Comparison of ENCODE assay signal across 23 cellular contexts in genomic region chr3:3559786-3560185, GRCh38.
A peak's percentile ranks its signal among the peaks of the same experiment; 100 is the strongest.
DNase-seq lines count a peak whose midpoint lies in the region; ATAC-seq, FAIRE-seq and TF ChIP-seq lines count a peak whose summit lies in the region.
"Had no signal": no experiment of that assay in that cellular context is flagged by ENCODE, and none has a peak within 500 bp of the region (broad histone marks: within the 10 kb centered on the region; RNA-seq: fewer than 3 reads in every experiment).

No MANE protein-coding gene starts in this region.

- H4K5ac ChIP-seq in mesendoderm (ENCODE audit: low read length), result no peak overlapping the region

- H4K20me1 ChIP-seq in smooth muscle cell (ENCODE audit: low read depth), result no peaks in the 10 kb centered on the region
- H4K20me1 ChIP-seq: BLaER1 had no signal

- H3F3A ChIP-seq in smooth muscle cell (ENCODE audit: low read depth), result peaks cover 23% of the 10 kb centered on the region

- intact Hi-C loops in ascending aorta (cut with DNase I), result no loop called here
- intact Hi-C loops in heart right ventricle (cut with DNase I), result no loop called here

- no peaks in the 10 kb centered on the region for H3K27me3 ChIP-seq in ascending aorta
- no peaks in the 10 kb centered on the region for H3K27me3 ChIP-seq in bronchial epithelial cell (ENCODE audit: control insufficient read depth, insufficient read depth, low read length)
- no peaks in the 10 kb centered on the region for H3K27me3 ChIP-seq in mesendoderm (ENCODE audit: insufficient read depth, low read length, poor library complexity)
- H3K27me3 ChIP-seq in smooth muscle cell (ENCODE audit: low read depth), result no peaks in the 10 kb centered on the region
- no peaks in the 10 kb centered on the region for H3K27me3 ChIP-seq in heart right ventricle
- H3K27me3 ChIP-seq: BLaER1 had no signal

- H3K9me3 ChIP-seq in ascending aorta (no peaks in the 10 kb centered on the region), smooth muscle cell (replicated peaks; ENCODE audit: low read depth) (no peaks in the 10 kb centered on the region), heart right ventricle (peaks cover 0 to 8% (median 0%) of the 10 kb centered on the region in 11 donors)
- H3K9me3 ChIP-seq: BLaER1, Caco-2 had no signal

- TF ChIP-seq CTCF in ascending aorta (IDR thresholded peaks at IDR 0.05) (no peak), bronchial epithelial cell (IDR thresholded peaks at IDR 0.05; ENCODE audit: insufficient read depth, low read length, severe bottlenecking) (no peak), smooth muscle cell (IDR thresholded peaks at IDR 0.05; ENCODE audit: borderline replicate concordance, insufficient read depth, poor library complexity, severe bottlenecking) (no peak), heart right ventricle (IDR thresholded peaks at IDR 0.05) (no peak)

- no peak overlapping the region for H3K4ac ChIP-seq in mesendoderm (ENCODE audit: low read depth, low read length)

- H3K79me1 ChIP-seq in mesendoderm (ENCODE audit: low read length), result no peaks in the 10 kb centered on the region

- H3K79me2 ChIP-seq in mesendoderm (ENCODE audit: control insufficient read depth, insufficient read depth, low read length), result no peaks in the 10 kb centered on the region
- H3K79me2 ChIP-seq in smooth muscle cell (ENCODE audit: low read depth), result no peaks in the 10 kb centered on the region

- H3K4me2 ChIP-seq in mesendoderm (ENCODE audit: low read length) (no peak overlapping the region), smooth muscle cell (peak overlapping the region; percentile 71)
- H3K4me2 ChIP-seq: BLaER1, KMS-11 had no signal

- no CpG with 5 or more reads among the region's 2 CpGs for WGBS in mesendoderm (ENCODE audit: extremely low coverage, insufficient coverage, low lambda C conversion rate)
- 92% methylated on average over 2 of the region's 2 CpGs for WGBS in smooth muscle cell (ENCODE audit: low lambda C conversion rate)
- WGBS in heart right ventricle, 2 donors, result 81 to 93% methylated on average over 2 of the region's 2 CpGs

- no peak overlapping the region for H3K18ac ChIP-seq in mesendoderm (ENCODE audit: low read length)

- ATAC-seq in HG03457 (IDR thresholded peaks at IDR 0.05; ENCODE audit: unreplicated experiment) (no peak), heart right ventricle (no peak)
- ATAC-seq: HepG2, Right ventricle myocardium inferior had no signal

- no peak overlapping the region for H3K9ac ChIP-seq in mesendoderm (ENCODE audit: low read length)
- H3K9ac ChIP-seq in smooth muscle cell (ENCODE audit: low read depth), result peak overlapping the region; percentile 3
- H3K9ac ChIP-seq: BLaER1, KMS-11 had no signal

- no peak overlapping the region for H3K56ac ChIP-seq in mesendoderm (ENCODE audit: low read length)

- H2BK120ac ChIP-seq in mesendoderm (ENCODE audit: low read depth, low read length), result peak overlapping the region; percentile 82

- no peak overlapping the region for H2BK5ac ChIP-seq in mesendoderm (ENCODE audit: low read length)

- H3K36me3 ChIP-seq in ascending aorta (no peaks in the 10 kb centered on the region), bronchial epithelial cell (ENCODE audit: control insufficient read depth, insufficient read depth, low read length) (no peaks in the 10 kb centered on the region), mesendoderm (ENCODE audit: control insufficient read depth, insufficient read depth, low read length) (no peaks in the 10 kb centered on the region), smooth muscle cell (ENCODE audit: low read depth) (no peaks in the 10 kb centered on the region), heart right ventricle (no peaks in the 10 kb centered on the region)
- H3K36me3 ChIP-seq: BLaER1 had no signal

- DNase-seq in ascending aorta (ENCODE audit: low spot score in 2 of 2) (no peak), bronchial epithelial cell (ENCODE audit: low read depth) (peak; percentile 58), mesendoderm (no peak), smooth muscle cell (lab: John Stamatoyannopoulos, UW; ENCODE audit: unreplicated experiment) (no peak), heart right ventricle (no peak), HuH-7 (ENCODE audit: low spot score) (no peak), SW 1271 (lab: John Stamatoyannopoulos, UW) (no peak)
- DNase-seq: Caco-2; CD4-positive, alpha-beta memory T cell; DND-41; H7; NCI-H1694; NCI-H2081; NCI-H446; NCI-H526; OCI-M1 had no signal

- H3K23ac ChIP-seq in mesendoderm (ENCODE audit: low read length), result no peak overlapping the region

- no peak overlapping the region for H3K4me3 ChIP-seq in ascending aorta
- no peak overlapping the region for H3K4me3 ChIP-seq in bronchial epithelial cell (ENCODE audit: low read depth, low read length)
- H3K4me3 ChIP-seq in mesendoderm (ENCODE audit: low read length), result no peak overlapping the region
- H3K4me3 ChIP-seq in smooth muscle cell, result no peak overlapping the region
- H3K4me3 ChIP-seq in heart right ventricle, result no peak overlapping the region
- H3K4me3 ChIP-seq: BLaER1 had no signal

- H2AFZ ChIP-seq in smooth muscle cell (ENCODE audit: low read depth), result peak overlapping the region; percentile 9

- peaks cover 0 to 4% of the 10 kb centered on the region in 2 donors for H3K4me1 ChIP-seq in ascending aorta
- H3K4me1 ChIP-seq in mesendoderm (ENCODE audit: control insufficient read depth, low read depth, low read length), result no peaks in the 10 kb centered on the region
- H3K4me1 ChIP-seq in smooth muscle cell (ENCODE audit: low read depth), result peaks cover 3% of the 10 kb centered on the region
- peaks cover 0 to 9% (median 0%) of the 10 kb centered on the region in 9 donors for H3K4me1 ChIP-seq in heart right ventricle
- H3K4me1 ChIP-seq: BLaER1, Caco-2 had no signal

- H2AK5ac ChIP-seq in mesendoderm (ENCODE audit: low read length), result no peak overlapping the region

- no peak overlapping the region for H4K8ac ChIP-seq in mesendoderm (ENCODE audit: low read depth, low read length)

- no peak overlapping the region for H2BK15ac ChIP-seq in mesendoderm (replicated peaks; ENCODE audit: low read depth)

- FAIRE-seq in bronchial epithelial cell (lab: Jason Lieb, UNC), result no peak
- FAIRE-seq: GM12891, HepG2 had no signal

- H3K27ac ChIP-seq in ascending aorta (peak overlapping the region; percentile 68 to 74), mesendoderm (ENCODE audit: low read depth, low read length) (no peak overlapping the region), smooth muscle cell (ENCODE audit: low read depth) (peak overlapping the region; percentile 85), heart right ventricle (no peak overlapping the region)
- H3K27ac ChIP-seq: BLaER1, HL-60, KMS-11 had no signal

Comparison
In these comparisons a context has a peak if more than half of its experiments do, and no peak if none do; other contexts are left out.
1. H3K27ac ChIP-seq: peak in ascending aorta (2 of 2) and smooth muscle cell (single experiment); none in mesendoderm (single experiment) and heart right ventricle (0 of 10).